ENCODE assay signal across 33 cellular contexts in genomic region chr13:101019126-101019525, GRCh38.
DNase-seq lines count a peak whose midpoint lies in the region; ATAC-seq and TF ChIP-seq lines count a peak whose summit lies in the region.
"Had no signal": no experiment of that assay in that cellular context is flagged by ENCODE, and none has a peak within 500 bp of the region (broad histone marks: within the 10 kb centered on the region; RNA-seq: fewer than 3 reads in every experiment).

No MANE protein-coding gene starts in this region.

- 0 out of 2 replicates have a peak, but pooled peaks cover 8% of the 10 kb centered on the region for H3K4me1 ChIP-seq in PC-9 (replicated peaks; ENCODE audit: insufficient read depth)
- no peaks in the 10 kb centered on the region for H3K4me1 ChIP-seq in fibroblast of lung (ENCODE audit: control insufficient read depth, extremely low read depth, insufficient read depth, low read length)
- H3K4me1 ChIP-seq: BLaER1, esophagus squamous epithelium, left lung, neural progenitor cell, parathyroid adenoma, right atrium auricular region, testis had no signal

- H3K79me2 ChIP-seq in PC-9 (ENCODE audit: low read depth) (no peaks in the 10 kb centered on the region), fibroblast of lung (ENCODE audit: control insufficient read depth, insufficient read depth, low read length) (no peaks in the 10 kb centered on the region)
- H3K79me2 ChIP-seq: parathyroid adenoma had no signal

- H3K4me3 ChIP-seq in PC-9 (no peak overlapping the region), fibroblast of lung (replicated peaks in 1 of 4; ENCODE audit: control extremely low read depth in 1 of 4, insufficient read depth in 1 of 4, low read depth in 3 of 4, low read length in 4 of 4) (no peak overlapping the region)
- H3K4me3 ChIP-seq: BLaER1, esophagus squamous epithelium, left lung, neural progenitor cell, right atrium auricular region, smooth muscle cell, testis had no signal

- H3K36me3 ChIP-seq in PC-9 (ENCODE audit: low read depth), result no peaks in the 10 kb centered on the region
- H3K36me3 ChIP-seq in fibroblast of lung (ENCODE audit: control insufficient read depth, insufficient read depth, low read length), result no peaks in the 10 kb centered on the region
- H3K36me3 ChIP-seq: BLaER1, esophagus squamous epithelium, left lung, neural progenitor cell, right atrium auricular region had no signal

- H3K9me2 ChIP-seq in PC-9 (ENCODE audit: insufficient read depth), result no peaks in the 10 kb centered on the region; the same call in 1 of the 2 replicates

- H3K4me1 Mint-ChIP-seq in nephron progenitor cell, result no peaks in the 10 kb centered on the region
- H3K4me1 Mint-ChIP-seq: activated naive CD8-positive, alpha-beta T cell treated with anti-CD3 and anti-CD28 coated beads, Interleukin-2, amount 50 U/mL, for 24 hours; T-helper 17 cell had no signal

- no TSS peak for BruUV-seq in PC-9 (replicated peaks; lab: Mats Ljungman, UMichigan)

- no peak overlapping the region for H3K4me3 Mint-ChIP-seq in nephron progenitor cell
- H3K4me3 Mint-ChIP-seq: activated naive CD8-positive, alpha-beta T cell treated with anti-CD3 and anti-CD28 coated beads, Interleukin-2, amount 50 U/mL, for 24 hours; activated T-cell treated with anti-CD3 and anti-CD28 coated beads, Interleukin-2, amount 50 U/mL, for 72 hours; brain; neural progenitor cell; T-helper 17 cell had no signal

- peak; percentile 13 for DNase-seq in ELR (ENCODE audit: low read depth)
- peak in 1 of 2 experiments; percentile 57 for DNase-seq in PC-9
- peak in 1 of 2 donors; percentile 45 for DNase-seq in fibroblast of lung (ENCODE audit: low read depth in 2 of 2)
- DNase-seq in renal cortical epithelial cell (ENCODE audit: low read depth), result peak; percentile 79
- DNase-seq in nephron progenitor cell, result no peak
- DNase-seq in NOMO-1 treated with dmso at 0.1 percent for 144 hours (lab: John Stamatoyannopoulos, UW; ENCODE audit: unreplicated experiment), result no peak
- DNase-seq: activated CD4-positive, alpha-beta T cell treated with anti-CD3 and anti-CD28 coated beads, Interleukin-2, amount 50 U/mL, for 48 hours; activated CD4-positive, CD25-positive, alpha-beta regulatory T cell treated with anti-CD3 and anti-CD28 coated beads, Interleukin-2, amount 50 U/mL, for 72 hours; activated naive CD8-positive, alpha-beta T cell treated with anti-CD3 and anti-CD28 coated beads, Interleukin-2, amount 50 U/mL, for 24 hours; activated T-cell treated with anti-CD3 and anti-CD28 coated beads, Interleukin-2, amount 50 U/mL, for 72 hours; dermis blood vessel endothelial cell; DMS153; esophagus squamous epithelium; GOT3; left lung; MV-4-11; NCI-H1436; NCI-H2081; NCI-H524 treated with DMSO at 0.1 percent for 48 hours; stimulated activated CD4-positive, alpha-beta T cell treated with anti-CD3 and anti-CD28 coated beads, Interleukin-1b, Interleukin-23, amount 100 ng/mL, for 48 hours; stimulated activated naive CD8-positive, alpha-beta T cell treated with anti-CD3 and anti-CD28 coated beads, Interleukin-15, Interleukin-2, amounts not matched to agents 100 U/mL and 50 U/mL, for 24 hours; T-helper 17 cell; testis had no signal

- no peaks in the 10 kb centered on the region for H3K36me3 Mint-ChIP-seq in nephron progenitor cell (ENCODE audit: low read depth)
- H3K36me3 Mint-ChIP-seq: brain, neural progenitor cell had no signal

- peaks cover 32% of the 10 kb centered on the region; the same call in 1 of the 2 replicates for H3K27me3 ChIP-seq in PC-9 (ENCODE audit: insufficient read depth, low read depth)
- no peaks in the 10 kb centered on the region for H3K27me3 ChIP-seq in fibroblast of lung (ENCODE audit: control insufficient read depth, insufficient read depth, low read length)
- H3K27me3 ChIP-seq: BLaER1, left lung, neural progenitor cell, right atrium auricular region, testis had no signal

- no peak overlapping the region for H3K9ac ChIP-seq in fibroblast of lung (ENCODE audit: insufficient read depth, low read length)
- H3K9ac ChIP-seq: BLaER1, KMS-11, neural progenitor cell, parathyroid adenoma had no signal

- intact Hi-C loops in PC-9 (cut with micrococcal nuclease; ENCODE audit: unreplicated experiment), result no loop called here

- POLR2A ChIA-PET in PC-9 (lab: Charles Lee; ENCODE audit: unreplicated experiment), result no interaction called here

- ATAC-seq in HG03432 (IDR thresholded peaks at IDR 0.05; ENCODE audit: unreplicated experiment), result no peak
- ATAC-seq: activated naive CD8-positive, alpha-beta T cell treated with anti-CD3 and anti-CD28 coated beads, Interleukin-2, amount 50 U/mL, for 24 hours; activated T-cell treated with anti-CD3 and anti-CD28 coated beads, Interleukin-2, amount 50 U/mL, for 72 hours; Right ventricle myocardium inferior; stimulated activated naive CD8-positive, alpha-beta T cell treated with anti-CD3 and anti-CD28 coated beads, Interleukin-15, Interleukin-2, amounts not matched to agents 100 U/mL and 50 U/mL, for 24 hours; T-helper 17 cell had no signal

- H3K27ac Mint-ChIP-seq in nephron progenitor cell, result no peak overlapping the region
- H3K27ac Mint-ChIP-seq: activated naive CD8-positive, alpha-beta T cell treated with anti-CD3 and anti-CD28 coated beads, Interleukin-2, amount 50 U/mL, for 24 hours; activated T-cell treated with anti-CD3 and anti-CD28 coated beads, Interleukin-2, amount 50 U/mL, for 72 hours; T-helper 17 cell had no signal

- H3F3A ChIP-seq in PC-9 (ENCODE audit: insufficient read depth, low read depth), result no peaks in the 10 kb centered on the region

- H3K27ac ChIP-seq in PC-9, result no peak overlapping the region
- peak overlapping the region; percentile 36 for H3K27ac ChIP-seq in fibroblast of lung (ENCODE audit: insufficient read depth, low read length)
- H3K27ac ChIP-seq: BLaER1, esophagus squamous epithelium, HL-60, KMS-11, left lung, neural progenitor cell, parathyroid adenoma, right atrium auricular region, testis had no signal

- H3K9me3 Mint-ChIP-seq in nephron progenitor cell, result no peaks in the 10 kb centered on the region
- H3K9me3 Mint-ChIP-seq: activated naive CD8-positive, alpha-beta T cell treated with anti-CD3 and anti-CD28 coated beads, Interleukin-2, amount 50 U/mL, for 24 hours; activated T-cell treated with anti-CD3 and anti-CD28 coated beads, Interleukin-2, amount 50 U/mL, for 72 hours; neural progenitor cell had no signal

- TF ChIP-seq CTCF in PC-9 (conservative IDR thresholded peaks at IDR 0.05) (no peak), fibroblast of lung (conservative IDR thresholded peaks at IDR 0.05 in 1 of 2, IDR thresholded peaks at IDR 0.05 in 1 of 2; ENCODE audit: low read depth in 1 of 2, low read length in 2 of 2) (no peak), nephron progenitor cell (IDR thresholded peaks at IDR 0.05) (no peak)

- no peak overlapping the region for H2AFZ ChIP-seq in PC-9
- no peak overlapping the region for H2AFZ ChIP-seq in fibroblast of lung (ENCODE audit: low read length)
- H2AFZ ChIP-seq: neural progenitor cell, parathyroid adenoma had no signal

- H3K9me3 ChIP-seq in PC-9 (ENCODE audit: insufficient read depth, low read depth) (no peaks in the 10 kb centered on the region), fibroblast of lung (ENCODE audit: control insufficient read depth, insufficient read depth, low read depth, low read length) (no peaks in the 10 kb centered on the region)
- H3K9me3 ChIP-seq: BLaER1, esophagus squamous epithelium, left lung, right atrium auricular region, testis had no signal

- peaks cover 13% of the 10 kb centered on the region for H3K27me3 Mint-ChIP-seq in nephron progenitor cell (ENCODE audit: low read depth, poor library complexity)

- H4K20me1 ChIP-seq in PC-9 (ENCODE audit: insufficient read depth) (no peaks in the 10 kb centered on the region), fibroblast of lung (ENCODE audit: control insufficient read depth, extremely low read depth, insufficient read depth, low read length) (no peaks in the 10 kb centered on the region)
- H4K20me1 ChIP-seq: BLaER1 had no signal

- H3K4me2 ChIP-seq in PC-9 (0 out of 2 replicates have a peak overlapping the region, but pooled peaks have one; percentile 9), fibroblast of lung (ENCODE audit: extremely low read depth, insufficient read depth, low read length) (no peak overlapping the region)
- H3K4me2 ChIP-seq: BLaER1, KMS-11, neural progenitor cell, smooth muscle cell had no signal

- CTCF ChIA-PET in PC-9 (lab: Charles Lee), result no interaction called here

Comparison
In these comparisons a context has a peak if more than half of its experiments do, and no peak if none do; other contexts are left out.
1. DNase-seq: peak in ELR (single experiment) and renal cortical epithelial cell (single experiment); none in nephron progenitor cell (single experiment) and NOMO-1 treated with dmso at 0.1 percent for 144 hours (single experiment).